In the genomic region with DNA sequence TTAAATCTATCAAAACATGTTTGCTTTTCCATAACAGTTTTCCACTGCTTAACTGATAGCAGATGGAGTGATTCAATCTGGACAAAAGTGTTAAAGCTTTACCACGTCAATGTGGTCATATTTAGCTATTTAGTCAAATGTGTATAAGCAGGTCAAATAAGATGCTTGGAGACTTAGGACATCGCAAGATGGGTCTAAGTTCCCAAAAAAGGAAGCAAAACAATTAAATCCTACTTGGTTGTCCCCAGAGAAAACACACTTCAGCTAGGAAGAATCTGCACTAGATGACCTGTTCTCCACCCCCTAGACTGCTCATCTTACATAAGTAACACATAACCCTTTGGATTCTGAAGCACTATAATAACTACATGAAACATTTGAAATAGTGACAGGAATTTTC, we compare ENCODE assay signal across 18 cellular contexts. TPM values are rescaled to one million over a fixed set of nuclear protein-coding genes. Genes with fewer than 3 reads are reported as not detected.
DNase-seq lines count a peak whose midpoint lies in the region; ATAC-seq, FAIRE-seq and TF ChIP-seq lines count a peak whose summit lies in the region.
"Had no signal": no experiment of that assay in that cellular context is flagged by ENCODE, and none has a peak within 500 bp of the region (broad histone marks: within the 10 kb centered on the region; RNA-seq: fewer than 3 reads in every experiment).

No MANE protein-coding gene starts in this region.

- DNase-seq in EL (peak; percentile 84), astrocyte (ENCODE audit: low read depth) (peak; percentile 77), fibroblast of the conjunctiva (ENCODE audit: low read depth) (peak; percentile 91), tibial artery (no peak), nucleus accumbens (lab: John Stamatoyannopoulos, UW) (no peak)
- DNase-seq: activated CD8-positive, alpha-beta memory T cell treated with anti-CD3 and anti-CD28 coated beads, Interleukin-2, amount 10 ng/mL, durations not matched to agents 7 days and 5 days; activated naive CD8-positive, alpha-beta T cell treated with anti-CD3 and anti-CD28 coated beads, Interleukin-2, amount 10 ng/mL, durations not matched to agents 7 days and 5 days; DMS53; erythroblast; Karpas-422; lower lobe of right lung; NCI-H1105 treated with DMSO at 0.1 percent for 48 hours; NCI-H526; stimulated activated naive CD4-positive, alpha-beta T cell treated with Interleukin-2 at 50 U/mL for 16 hours; transverse colon had no signal

- no peaks in the 10 kb centered on the region for H3K9me3 Mint-ChIP-seq in astrocyte (ENCODE audit: unreplicated experiment)
- H3K9me3 Mint-ChIP-seq: activated naive CD8-positive, alpha-beta T cell treated with anti-CD3 and anti-CD28 coated beads, Interleukin-2, amount 10 ng/mL, durations not matched to agents 7 days and 5 days had no signal

- no peak overlapping the region for H3K4me3 ChIP-seq in astrocyte (ENCODE audit: insufficient read depth, low read depth, low read length)
- no peak overlapping the region for H3K4me3 ChIP-seq in tibial artery
- H3K4me3 ChIP-seq: lower lobe of right lung, transverse colon had no signal

- peak overlapping the region; percentile 12 for H3K27ac Mint-ChIP-seq in astrocyte (ENCODE audit: unreplicated experiment)
- H3K27ac Mint-ChIP-seq: activated CD8-positive, alpha-beta memory T cell treated with anti-CD3 and anti-CD28 coated beads, Interleukin-2, amount 10 ng/mL, durations not matched to agents 7 days and 5 days; activated naive CD8-positive, alpha-beta T cell treated with anti-CD3 and anti-CD28 coated beads, Interleukin-2, amount 10 ng/mL, durations not matched to agents 7 days and 5 days had no signal

- H3K27me3 ChIP-seq in astrocyte (ENCODE audit: insufficient read depth, low read length) (no peaks in the 10 kb centered on the region), tibial artery (no peaks in the 10 kb centered on the region)
- H3K27me3 ChIP-seq: transverse colon had no signal

- no peak overlapping the region for H3K4me3 Mint-ChIP-seq in astrocyte (ENCODE audit: unreplicated experiment)
- H3K4me3 Mint-ChIP-seq: activated CD8-positive, alpha-beta memory T cell treated with anti-CD3 and anti-CD28 coated beads, Interleukin-2, amount 10 ng/mL, durations not matched to agents 7 days and 5 days; activated naive CD8-positive, alpha-beta T cell treated with anti-CD3 and anti-CD28 coated beads, Interleukin-2, amount 10 ng/mL, durations not matched to agents 7 days and 5 days had no signal

- ATAC-seq in HG02938 (IDR thresholded peaks at IDR 0.05; ENCODE audit: unreplicated experiment) (no peak), HG03196 (IDR thresholded peaks at IDR 0.05; ENCODE audit: unreplicated experiment) (no peak)
- ATAC-seq: activated CD8-positive, alpha-beta memory T cell treated with anti-CD3 and anti-CD28 coated beads, Interleukin-2, amount 10 ng/mL, durations not matched to agents 7 days and 5 days; lower lobe of right lung; right cardiac atrium had no signal

- TF ChIP-seq CTCF in astrocyte (IDR thresholded peaks at IDR 0.05; ENCODE audit: insufficient read depth, low read depth, low read length) = no peak
- no peak for TF ChIP-seq CTCF in tibial artery (IDR thresholded peaks at IDR 0.05)

- FAIRE-seq in astrocyte (lab: Jason Lieb, UNC) = peak; percentile 97

- intact Hi-C loops in tibial artery (cut with DNase I; ENCODE audit: low total_unique reads) = no loop called here

- no peaks in the 10 kb centered on the region for H3K79me2 ChIP-seq in astrocyte (ENCODE audit: insufficient read depth, low read length)

- H4K20me1 ChIP-seq in astrocyte (ENCODE audit: insufficient read depth, low read length) = no peaks in the 10 kb centered on the region

- H3K4me1 ChIP-seq in astrocyte (ENCODE audit: insufficient read depth, low read length) (peaks cover 5% of the 10 kb centered on the region), tibial artery (peaks cover 0 to 33% (median 10%) of the 10 kb centered on the region in 4 donors)
- H3K4me1 ChIP-seq: lower lobe of right lung, transverse colon had no signal

- H3K9me3 ChIP-seq in astrocyte (ENCODE audit: insufficient read depth, low read depth, low read length) (no peaks in the 10 kb centered on the region), tibial artery (no peaks in the 10 kb centered on the region)
- H3K9me3 ChIP-seq: lower lobe of right lung, transverse colon had no signal

- H3K4me1 Mint-ChIP-seq in astrocyte (ENCODE audit: low read depth, unreplicated experiment) = peaks cover 27% of the 10 kb centered on the region
- H3K4me1 Mint-ChIP-seq: activated CD8-positive, alpha-beta memory T cell treated with anti-CD3 and anti-CD28 coated beads, Interleukin-2, amount 10 ng/mL, durations not matched to agents 7 days and 5 days; activated naive CD8-positive, alpha-beta T cell treated with anti-CD3 and anti-CD28 coated beads, Interleukin-2, amount 10 ng/mL, durations not matched to agents 7 days and 5 days had no signal

- H3K36me3 ChIP-seq in astrocyte (ENCODE audit: insufficient read depth, low read length) (peaks cover 11% of the 10 kb centered on the region), tibial artery (peaks cover 0 to 2% (median 0%) of the 10 kb centered on the region in 3 donors)
- H3K36me3 ChIP-seq: lower lobe of right lung, transverse colon had no signal

- peak overlapping the region; percentile 5 for H3K9ac ChIP-seq in astrocyte (ENCODE audit: low read length)

- H3K27ac ChIP-seq in astrocyte (ENCODE audit: low read depth, low read length) (peak overlapping the region; percentile 44), tibial artery (peak overlapping the region; percentile 40 to 48)
- H3K27ac ChIP-seq: lower lobe of right lung, transverse colon had no signal

- H3K27me3 Mint-ChIP-seq in astrocyte (ENCODE audit: low read depth, unreplicated experiment) = no peaks in the 10 kb centered on the region
- H3K27me3 Mint-ChIP-seq: activated CD8-positive, alpha-beta memory T cell treated with anti-CD3 and anti-CD28 coated beads, Interleukin-2, amount 10 ng/mL, durations not matched to agents 7 days and 5 days; activated naive CD8-positive, alpha-beta T cell treated with anti-CD3 and anti-CD28 coated beads, Interleukin-2, amount 10 ng/mL, durations not matched to agents 7 days and 5 days had no signal

- H3K36me3 Mint-ChIP-seq in astrocyte (ENCODE audit: low read depth, unreplicated experiment) = peaks cover 10% of the 10 kb centered on the region
- H3K36me3 Mint-ChIP-seq: activated CD8-positive, alpha-beta memory T cell treated with anti-CD3 and anti-CD28 coated beads, Interleukin-2, amount 10 ng/mL, durations not matched to agents 7 days and 5 days; activated naive CD8-positive, alpha-beta T cell treated with anti-CD3 and anti-CD28 coated beads, Interleukin-2, amount 10 ng/mL, durations not matched to agents 7 days and 5 days had no signal

- H3K4me2 ChIP-seq in astrocyte (ENCODE audit: low read length) = peak overlapping the region; percentile 27

- no peak overlapping the region for H2AFZ ChIP-seq in astrocyte (ENCODE audit: low read depth, low read length)

RNA-seq across cellular contexts. Expression of gene VGLL3, which starts 52.2 kb away (rescaled TPM):
- 53.8 and 63.7 TPM in 2 replicates for total RNA-seq in astrocyte
- total RNA-seq: activated CD8-positive, alpha-beta memory T cell treated with anti-CD3 and anti-CD28 coated beads, Interleukin-2, amount 10 ng/mL, durations not matched to agents 7 days and 5 days; activated naive CD8-positive, alpha-beta T cell treated with anti-CD3 and anti-CD28 coated beads, Interleukin-2, amount 10 ng/mL, durations not matched to agents 7 days and 5 days had no signal

Comparison
In these comparisons a context has a peak if more than half of its experiments do, and no peak if none do; other contexts are left out.
1. DNase-seq: peak in EL (single experiment), astrocyte (single experiment) and fibroblast of the conjunctiva (single experiment); none in tibial artery (0 of 2) and nucleus accumbens (0 of 56).